11 cellular contexts compared by ENCODE assay signal in genomic region chr18:48993586-48993985, GRCh38. TPM values are rescaled to one million over a fixed set of nuclear protein-coding genes. Genes with fewer than 3 reads are reported as not detected.
DNase-seq lines count a peak whose midpoint lies in the region; ATAC-seq and TF ChIP-seq lines count a peak whose summit lies in the region.
"Had no signal": no experiment of that assay in that cellular context is flagged by ENCODE, and none has a peak within 500 bp of the region (broad histone marks: within the 10 kb centered on the region; RNA-seq: fewer than 3 reads in every experiment).

No MANE protein-coding gene starts in this region.

- H3K4me1 Mint-ChIP-seq in activated CD4-positive, alpha-beta T cell treated with anti-CD3 and anti-CD28 coated beads, Interleukin-2, amount 10 ng/mL, durations not matched to agents 24 days and 14 days = peaks cover 16% of the 10 kb centered on the region

- H3K27ac ChIP-seq in ascending aorta = peak overlapping the region; percentile 77 to 86
- H3K27ac ChIP-seq: cardiac muscle cell had no signal

- no peak for TF ChIP-seq CTCF in ascending aorta (IDR thresholded peaks at IDR 0.05)

- H3K9me3 Mint-ChIP-seq in activated CD4-positive, alpha-beta T cell treated with anti-CD3 and anti-CD28 coated beads, Interleukin-2, amount 10 ng/mL, durations not matched to agents 24 days and 14 days = no peaks in the 10 kb centered on the region
- H3K9me3 Mint-ChIP-seq: stimulated activated naive B cell treated with anti-CD40 and anti-IgM and Interleukin-4, amounts not matched to agents 10 μg/mL and 1 μg/mL and 100 μg/mL, for 72 hours had no signal

- peaks cover 30 to 65% of the 10 kb centered on the region in 2 donors for H3K4me1 ChIP-seq in ascending aorta

- peaks cover 3% of the 10 kb centered on the region for H3K27me3 Mint-ChIP-seq in activated CD4-positive, alpha-beta T cell treated with anti-CD3 and anti-CD28 coated beads, Interleukin-2, amount 10 ng/mL, durations not matched to agents 24 days and 14 days

- peak; percentile 33 for DNase-seq in GM03348 (ENCODE audit: low spot score)
- no peak for DNase-seq in ascending aorta (ENCODE audit: low spot score in 2 of 2)
- peak; percentile 66 for DNase-seq in kidney tubule cell (ENCODE audit: low spot score)
- DNase-seq in stromal cell of bone marrow (ENCODE audit: low read depth) = peak; percentile 56
- no peak for DNase-seq in putamen (ENCODE audit: low spot score)
- no peak for DNase-seq in activated CD4-positive, alpha-beta T cell treated with anti-CD3 and anti-CD28 coated beads, Interleukin-2, amount 10 ng/mL, durations not matched to agents 24 days and 14 days
- DNase-seq in stimulated activated naive CD4-positive, alpha-beta T cell treated with Interleukin-2 at 50 U/mL for 16 hours (lab: John Stamatoyannopoulos, UW) = no peak
- DNase-seq: DND-41; stimulated activated naive B cell treated with anti-CD40 and anti-IgM and Interleukin-4, amounts not matched to agents 10 μg/mL and 1 μg/mL and 100 μg/mL, for 72 hours had no signal

- H3K4me3 Mint-ChIP-seq in activated CD4-positive, alpha-beta T cell treated with anti-CD3 and anti-CD28 coated beads, Interleukin-2, amount 10 ng/mL, durations not matched to agents 24 days and 14 days = no peak overlapping the region

- no peaks in the 10 kb centered on the region for H3K27me3 ChIP-seq in ascending aorta
- H3K27me3 ChIP-seq: cardiac muscle cell had no signal

- H3K36me3 Mint-ChIP-seq in activated CD4-positive, alpha-beta T cell treated with anti-CD3 and anti-CD28 coated beads, Interleukin-2, amount 10 ng/mL, durations not matched to agents 24 days and 14 days (ENCODE audit: low read depth) = no peaks in the 10 kb centered on the region
- H3K36me3 Mint-ChIP-seq: stimulated activated naive B cell treated with anti-CD40 and anti-IgM and Interleukin-4, amounts not matched to agents 10 μg/mL and 1 μg/mL and 100 μg/mL, for 72 hours had no signal

- no peak overlapping the region for H3K27ac Mint-ChIP-seq in activated CD4-positive, alpha-beta T cell treated with anti-CD3 and anti-CD28 coated beads, Interleukin-2, amount 10 ng/mL, durations not matched to agents 24 days and 14 days

- H3K9me3 ChIP-seq in ascending aorta = no peaks in the 10 kb centered on the region

- no peak for ATAC-seq in HG03520 (IDR thresholded peaks at IDR 0.05; ENCODE audit: unreplicated experiment)

- intact Hi-C loops in ascending aorta (cut with DNase I) = loop anchor here (5.0 kb wide), 1 partner anchor 121 kb away; no protein-coding TSS in a partner anchor
- intact Hi-C loops in activated CD4-positive, alpha-beta T cell treated with anti-CD3 and anti-CD28 coated beads, Interleukin-2, amount 10 ng/mL, durations not matched to agents 24 days and 14 days (cut with micrococcal nuclease) = no loop called here

- no peak overlapping the region for H3K4me3 ChIP-seq in ascending aorta
- H3K4me3 ChIP-seq: cardiac muscle cell had no signal

- no peaks in the 10 kb centered on the region for H3K36me3 ChIP-seq in ascending aorta
- H3K36me3 ChIP-seq: cardiac muscle cell had no signal

RNA-seq across cellular contexts. Expression of gene SMAD7, which starts 42.8 kb away (rescaled TPM):
- total RNA-seq in ascending aorta = 76.5 TPM
- total RNA-seq in activated CD4-positive, alpha-beta T cell treated with anti-CD3 and anti-CD28 coated beads, Interleukin-2, amount 10 ng/mL, durations not matched to agents 24 days and 14 days = 21.8 and 22.4 TPM in 2 replicates

Comparison
In these comparisons a context has a peak if more than half of its experiments do, and no peak if none do; other contexts are left out.
1. DNase-seq: peak in GM03348 (single experiment), kidney tubule cell (single experiment) and stromal cell of bone marrow (single experiment); none in ascending aorta (0 of 2), putamen (single experiment), activated CD4-positive, alpha-beta T cell treated with anti-CD3 and anti-CD28 coated beads, Interleukin-2, amount 10 ng/mL, durations not matched to agents 24 days and 14 days (single experiment) and stimulated activated naive CD4-positive, alpha-beta T cell treated with Interleukin-2 at 50 U/mL for 16 hours (single experiment).